In the genomic region with DNA sequence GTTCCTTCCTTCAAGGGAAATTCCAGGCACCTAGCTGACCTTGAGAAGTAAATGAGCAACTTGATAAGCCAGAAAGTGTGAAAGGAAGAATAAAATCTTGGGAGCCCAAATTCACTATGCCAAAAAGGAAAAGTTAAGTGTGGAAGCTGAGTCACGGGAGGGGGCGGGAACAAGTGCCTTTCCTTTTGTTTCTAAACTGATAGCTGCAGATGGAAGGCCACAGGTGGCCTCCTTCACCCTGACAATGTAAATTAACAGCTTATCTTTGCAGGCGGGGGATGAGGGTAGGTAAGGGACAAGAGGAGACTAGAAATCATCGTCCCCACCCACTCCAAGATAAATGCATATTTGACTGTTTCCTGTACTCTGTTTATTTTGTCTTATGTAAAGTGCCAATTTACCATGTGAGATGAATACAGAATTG, we compare ENCODE assay signal across 1 cellular context.
TF ChIP-seq lines count a peak whose summit lies in the region.

No MANE protein-coding gene starts in this region.

TF ChIP-seq in HCT116, 20 proteins besides CTCF, POLR2A, EP300 and RAD21 (continued from another document):
- TF ChIP-seq, protein P1, sequence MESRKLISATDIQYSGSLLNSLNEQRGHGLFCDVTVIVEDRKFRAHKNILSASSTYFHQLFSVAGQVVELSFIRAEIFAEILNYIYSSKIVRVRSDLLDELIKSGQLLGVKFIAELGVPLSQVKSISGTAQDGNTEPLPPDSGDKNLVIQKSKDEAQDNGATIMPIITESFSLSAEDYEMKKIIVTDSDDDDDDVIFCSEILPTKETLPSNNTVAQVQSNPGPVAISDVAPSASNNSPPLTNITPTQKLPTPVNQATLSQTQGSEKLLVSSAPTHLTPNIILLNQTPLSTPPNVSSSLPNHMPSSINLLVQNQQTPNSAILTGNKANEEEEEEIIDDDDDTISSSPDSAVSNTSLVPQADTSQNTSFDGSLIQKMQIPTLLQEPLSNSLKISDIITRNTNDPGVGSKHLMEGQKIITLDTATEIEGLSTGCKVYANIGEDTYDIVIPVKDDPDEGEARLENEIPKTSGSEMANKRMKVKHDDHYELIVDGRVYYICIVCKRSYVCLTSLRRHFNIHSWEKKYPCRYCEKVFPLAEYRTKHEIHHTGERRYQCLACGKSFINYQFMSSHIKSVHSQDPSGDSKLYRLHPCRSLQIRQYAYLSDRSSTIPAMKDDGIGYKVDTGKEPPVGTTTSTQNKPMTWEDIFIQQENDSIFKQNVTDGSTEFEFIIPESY (IDR thresholded peaks at IDR 0.05; ENCODE audit: extremely low read depth, insufficient replicate concordance, low read length): no peak
- TF ChIP-seq ZFX (IDR thresholded peaks at IDR 0.05): no peak
